In the genomic region with DNA sequence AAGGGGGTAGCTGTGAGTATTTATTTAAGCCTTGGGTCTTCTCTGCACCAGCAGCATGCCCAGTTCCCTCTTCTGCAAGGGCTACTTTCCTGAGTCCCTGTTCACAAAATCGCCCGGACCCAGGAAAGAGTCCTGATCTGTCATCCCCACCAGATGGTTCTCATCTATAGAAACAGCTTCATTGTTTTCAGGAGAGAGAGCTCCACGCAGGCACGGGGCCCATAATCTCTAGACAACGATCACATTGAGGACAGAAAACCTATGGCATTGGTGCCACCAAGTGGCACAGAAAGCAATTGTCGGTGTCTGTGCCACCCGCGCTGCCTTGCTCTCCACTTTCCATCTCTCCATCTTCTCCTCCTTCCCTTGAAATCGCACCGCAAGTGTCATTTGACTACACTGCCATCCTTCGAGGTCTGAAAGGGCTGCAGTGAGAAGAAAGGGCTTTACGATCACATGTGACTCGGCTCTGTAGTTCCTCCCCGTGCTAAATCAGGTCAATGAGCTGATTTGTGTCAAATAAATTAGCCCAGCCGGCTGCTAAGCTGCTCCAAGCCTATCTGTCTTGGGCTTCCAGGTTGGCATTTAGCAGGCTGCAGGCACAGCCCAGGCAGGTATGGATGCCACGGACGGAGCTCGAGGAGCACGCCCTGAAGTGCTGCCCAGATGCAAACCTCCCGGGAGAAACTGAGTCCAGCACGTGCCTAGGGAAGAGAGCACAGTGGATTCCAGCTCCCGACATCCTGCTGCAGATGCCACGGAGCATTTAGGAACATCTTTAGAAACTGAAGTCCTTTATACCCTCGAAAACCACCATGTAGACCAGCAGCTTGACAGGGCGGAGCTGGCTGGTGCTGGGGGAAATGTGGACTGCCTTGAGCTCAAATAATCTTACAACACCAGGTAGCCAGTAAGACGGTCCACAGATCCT, we compare ENCODE assay signal across 8 cellular contexts. TPM values are rescaled to one million over a fixed set of nuclear protein-coding genes. Genes with fewer than 3 reads are reported as not detected.
A peak's percentile ranks its signal among the peaks of the same experiment; 100 is the strongest.
DNase-seq lines count a peak whose midpoint lies in the region; ATAC-seq and TF ChIP-seq lines count a peak whose summit lies in the region.

No MANE protein-coding gene starts in this region.

- H3K4me3 ChIP-seq in BLaER1 (no peak overlapping the region), lower lobe of right lung (peak overlapping the region; percentile 22)

- H3K9ac ChIP-seq in BLaER1 = no peak overlapping the region

- no peaks in the 10 kb centered on the region for H3K9me3 ChIP-seq in BLaER1
- H3K9me3 ChIP-seq in lower lobe of right lung = no peaks in the 10 kb centered on the region

- H3K27ac ChIP-seq in BLaER1 (no peak overlapping the region), cingulate gyrus (ENCODE audit: low read depth, low read length) (peak overlapping the region; percentile 83), lower lobe of right lung (no peak overlapping the region)

- intact Hi-C loops in lower lobe of right lung (cut with DNase I) = no loop called here

- no peaks in the 10 kb centered on the region; the same call in 1 of the 2 replicates for H4K20me1 ChIP-seq in BLaER1

- TF ChIP-seq CTCF in lower lobe of right lung (IDR thresholded peaks at IDR 0.05) = peak; percentile 69

- H3K36me3 ChIP-seq in BLaER1 (peaks cover 13% of the 10 kb centered on the region), lower lobe of right lung (no peaks in the 10 kb centered on the region)

- peaks cover 23% of the 10 kb centered on the region for H3K27me3 ChIP-seq in BLaER1
- H3K27me3 ChIP-seq in lower lobe of right lung (ENCODE audit: low read depth) = no peaks in the 10 kb centered on the region

- H3K4me1 ChIP-seq in BLaER1 (peaks cover 57% of the 10 kb centered on the region), lower lobe of right lung (peaks cover 12% of the 10 kb centered on the region)

- peak overlapping the region; percentile 71 for H3K4me2 ChIP-seq in BLaER1

- DNase-seq in H4 (ENCODE audit: low spot score) (peak; percentile 60), NCI-H345 treated with DMSO at 0.1 percent for 48 hours (lab: John Stamatoyannopoulos, UW; ENCODE audit: unreplicated experiment) (peak; percentile 84), lower lobe of right lung (no peak)
- DNase-seq in activated CD4-positive, alpha-beta T cell treated with anti-CD3 and anti-CD28 coated beads for 48 hours = peak; percentile 64
- DNase-seq in stimulated activated CD8-positive, alpha-beta memory T cell treated with anti-CD3 and anti-CD28 coated beads, Interleukin-15, amount 100 ng/mL, for 24 hours (ENCODE audit: low read depth) = peak; percentile 3

- ATAC-seq in lower lobe of right lung (peak; percentile 76 to 83), HG03520 (IDR thresholded peaks at IDR 0.05; ENCODE audit: unreplicated experiment) (no peak)

RNA-seq across cellular contexts. Expression of gene SPRING1, which starts 28.8 kb away (rescaled TPM):
- 15.9 and 29.9 TPM in 2 replicates for total RNA-seq in H4 (2014; rRNA removed; shearing (Covaris generic))
- total RNA-seq in lower lobe of right lung = 84.3 TPM

RNA-seq across cellular contexts. Expression of gene RNFT2, which starts 29.0 kb away (rescaled TPM):
- 4.5 and 7.9 TPM in 2 replicates for total RNA-seq in H4 (2014; rRNA removed; shearing (Covaris generic))
- total RNA-seq in lower lobe of right lung = 3.3 TPM
